In genomic region chr13:40333238-40333637, GRCh38 we compare ENCODE assay signal across 24 cellular contexts.
DNase-seq lines count a peak whose midpoint lies in the region; ATAC-seq and TF ChIP-seq lines count a peak whose summit lies in the region.
"Had no signal": no experiment of that assay in that cellular context is flagged by ENCODE, and none has a peak within 500 bp of the region (broad histone marks: within the 10 kb centered on the region; RNA-seq: fewer than 3 reads in every experiment).

No MANE protein-coding gene starts in this region.

- peaks cover 20% of the 10 kb centered on the region for H3K36me3 Mint-ChIP-seq in MCF 10A (ENCODE audit: insufficient read depth, unreplicated experiment)
- H3K36me3 Mint-ChIP-seq in activated T-helper 17 cell treated with anti-CD3 and anti-CD28 coated beads, Interleukin-2, amount 50 U/mL, for 72 hours (ENCODE audit: low read depth) = no peaks in the 10 kb centered on the region
- H3K36me3 Mint-ChIP-seq: neural progenitor cell had no signal

- H3K27ac Mint-ChIP-seq in MCF 10A (ENCODE audit: low read depth, unreplicated experiment) = peak overlapping the region; percentile 91
- H3K27ac Mint-ChIP-seq in activated T-helper 17 cell treated with anti-CD3 and anti-CD28 coated beads, Interleukin-2, amount 50 U/mL, for 72 hours = peak overlapping the region; percentile 60
- H3K27ac Mint-ChIP-seq: activated CD4-positive, alpha-beta T cell treated with anti-CD3 and anti-CD28 coated beads, Interleukin-2, amount 10 ng/mL, durations not matched to agents 7 days and 5 days; neural progenitor cell had no signal

- no peak overlapping the region for H3K4me2 ChIP-seq in osteoblast (ENCODE audit: insufficient read depth, low read length)
- H3K4me2 ChIP-seq: KMS-11, neural progenitor cell had no signal

- H3K9me3 Mint-ChIP-seq in MCF 10A (ENCODE audit: unreplicated experiment) = peaks cover 10% of the 10 kb centered on the region
- H3K9me3 Mint-ChIP-seq in activated T-helper 17 cell treated with anti-CD3 and anti-CD28 coated beads, Interleukin-2, amount 50 U/mL, for 72 hours = no peaks in the 10 kb centered on the region
- H3K9me3 Mint-ChIP-seq: activated CD4-positive, alpha-beta T cell treated with anti-CD3 and anti-CD28 coated beads, Interleukin-2, amount 10 ng/mL, durations not matched to agents 7 days and 5 days had no signal

- TF ChIP-seq CTCF in MCF 10A (IDR thresholded peaks at IDR 0.05; ENCODE audit: unreplicated experiment) (no peak), breast epithelium (IDR thresholded peaks at IDR 0.05) (no peak), foreskin keratinocyte (conservative IDR thresholded peaks at IDR 0.05) (no peak), osteoblast (IDR thresholded peaks at IDR 0.05; ENCODE audit: extremely low read depth, low read depth, low read length) (no peak)

- H3K9me3 ChIP-seq in breast epithelium (no peaks in the 10 kb centered on the region), osteoblast (ENCODE audit: low read depth, low read length) (no peaks in the 10 kb centered on the region)

- H3K4me3 ChIP-seq in breast epithelium = no peak overlapping the region
- no peak overlapping the region for H3K4me3 ChIP-seq in osteoblast (ENCODE audit: insufficient read depth, low read length)
- H3K4me3 ChIP-seq: neural progenitor cell had no signal

- CTCF ChIA-PET in MCF 10A (lab: Yijun Ruan, JAX) = no interaction called here

- H4K20me1 ChIP-seq in osteoblast (ENCODE audit: insufficient read depth, low read length) = no peaks in the 10 kb centered on the region

- TF ChIP-seq POLR2A in breast epithelium (IDR thresholded peaks at IDR 0.05) = no peak

- BruUV-seq in MCF 10A (replicated peaks; lab: Mats Ljungman, UMichigan) = no TSS peak

- H3K4me1 Mint-ChIP-seq in MCF 10A (ENCODE audit: insufficient read depth, unreplicated experiment) = peaks cover 29% of the 10 kb centered on the region
- peaks cover 4% of the 10 kb centered on the region for H3K4me1 Mint-ChIP-seq in activated T-helper 17 cell treated with anti-CD3 and anti-CD28 coated beads, Interleukin-2, amount 50 U/mL, for 72 hours

- H3K4me3 Mint-ChIP-seq in MCF 10A (ENCODE audit: unreplicated experiment) = peak overlapping the region; percentile 77
- H3K4me3 Mint-ChIP-seq in activated T-helper 17 cell treated with anti-CD3 and anti-CD28 coated beads, Interleukin-2, amount 50 U/mL, for 72 hours = no peak overlapping the region
- H3K4me3 Mint-ChIP-seq: activated CD4-positive, alpha-beta T cell treated with anti-CD3 and anti-CD28 coated beads, Interleukin-2, amount 10 ng/mL, durations not matched to agents 7 days and 5 days; neural progenitor cell had no signal

- intact Hi-C loops in MCF 10A (cut with micrococcal nuclease) (no loop called here), breast epithelium (cut with DNase I; ENCODE audit: low total_unique reads) (no loop called here)

- H3K27me3 Mint-ChIP-seq in MCF 10A (ENCODE audit: insufficient read depth, unreplicated experiment) = no peaks in the 10 kb centered on the region
- no peaks in the 10 kb centered on the region for H3K27me3 Mint-ChIP-seq in activated T-helper 17 cell treated with anti-CD3 and anti-CD28 coated beads, Interleukin-2, amount 50 U/mL, for 72 hours
- H3K27me3 Mint-ChIP-seq: activated CD4-positive, alpha-beta T cell treated with anti-CD3 and anti-CD28 coated beads, Interleukin-2, amount 10 ng/mL, durations not matched to agents 7 days and 5 days had no signal

- peak overlapping the region; percentile 21 for H2AFZ ChIP-seq in osteoblast (ENCODE audit: low read length)
- H2AFZ ChIP-seq: neural progenitor cell had no signal

- H3K79me2 ChIP-seq in osteoblast (ENCODE audit: insufficient read depth, low read length) = no peaks in the 10 kb centered on the region

- H3K27me3 ChIP-seq in breast epithelium = no peaks in the 10 kb centered on the region
- H3K27me3 ChIP-seq in foreskin keratinocyte = no peaks in the 10 kb centered on the region
- H3K27me3 ChIP-seq in osteoblast (ENCODE audit: insufficient read depth, low read length) = no peaks in the 10 kb centered on the region
- H3K27me3 ChIP-seq: neural progenitor cell had no signal

- ATAC-seq in activated T-helper 17 cell treated with anti-CD3 and anti-CD28 coated beads, Interleukin-2, amount 50 U/mL, for 72 hours (replicated peaks) = no peak
- peak; percentile 98 for ATAC-seq in foreskin keratinocyte

- no peaks in the 10 kb centered on the region for H3K4me1 ChIP-seq in breast epithelium
- peaks cover 10% of the 10 kb centered on the region for H3K4me1 ChIP-seq in foreskin keratinocyte
- H3K4me1 ChIP-seq in osteoblast (ENCODE audit: insufficient read depth, low read length) = peaks cover 13% of the 10 kb centered on the region
- H3K4me1 ChIP-seq: neural progenitor cell had no signal

- POLR2A ChIA-PET in MCF 10A (lab: Yijun Ruan, JAX) = interaction anchor here (0.6 to 1.9 kb wide), 17 partner anchors 15 to 332 kb away, joined by 3 to 11 read pairs (median 4); no protein-coding TSS in a partner anchor

- DNase-seq in MCF 10A (ENCODE audit: unreplicated experiment) (peak; percentile 74), breast epithelium (ENCODE audit: low spot score in 2 of 2) (no peak), foreskin keratinocyte (peak; percentile 82 to 90), osteoblast (ENCODE audit: insufficient read length, low spot score, missing footprints) (no peak), NCI-H1436 treated with DMSO at 0.1 percent for 48 hours (lab: John Stamatoyannopoulos, UW) (no peak), DMS114 treated with DMSO at 0.1 percent for 48 hours (lab: John Stamatoyannopoulos, UW; ENCODE audit: unreplicated experiment) (no peak), H4 (ENCODE audit: low spot score) (no peak)
- DNase-seq: activated CD4-positive, alpha-beta T cell treated with anti-CD3 and anti-CD28 coated beads, Interleukin-2, amount 10 ng/mL, durations not matched to agents 7 days and 5 days; activated effector memory CD4-positive, alpha-beta T cell treated with Interleukin-2 at 50 U/mL for 16 hours; amniotic stem cell; cerebellar nuclear complex; DND-41; effector CD8-positive, alpha-beta T cell; hippocampal formation; kidney; midbrain; NCI-H2081 treated with DMSO at 0.1 percent for 48 hours; NCI-H526 treated with DMSO at 0.1 percent for 48 hours; stimulated activated CD4-positive, alpha-beta T cell treated with anti-CD3 and anti-CD28 coated beads, Interleukin-15, amount 100 ng/mL, for 24 hours; T-helper 1 cell had no signal

- H3K27ac ChIP-seq in breast epithelium = no peak overlapping the region
- peak overlapping the region; percentile 81 for H3K27ac ChIP-seq in foreskin keratinocyte
- H3K27ac ChIP-seq in osteoblast (ENCODE audit: low read depth, low read length) = no peak overlapping the region
- H3K27ac ChIP-seq: C4-2B, KMS-11, neural progenitor cell had no signal

- no peaks in the 10 kb centered on the region for H3K36me3 ChIP-seq in breast epithelium
- no peaks in the 10 kb centered on the region for H3K36me3 ChIP-seq in osteoblast (ENCODE audit: insufficient read depth, low read length)
- H3K36me3 ChIP-seq: neural progenitor cell had no signal

Comparison
In these comparisons a context has a peak if more than half of its experiments do, and no peak if none do; other contexts are left out.
1. DNase-seq: peak in MCF 10A (single experiment) and foreskin keratinocyte (2 of 2); none in breast epithelium (0 of 2), osteoblast (single experiment), NCI-H1436 treated with DMSO at 0.1 percent for 48 hours (single experiment), DMS114 treated with DMSO at 0.1 percent for 48 hours (single experiment) and H4 (single experiment).